ENCODE assay signal across 23 cellular contexts in the genomic region with DNA sequence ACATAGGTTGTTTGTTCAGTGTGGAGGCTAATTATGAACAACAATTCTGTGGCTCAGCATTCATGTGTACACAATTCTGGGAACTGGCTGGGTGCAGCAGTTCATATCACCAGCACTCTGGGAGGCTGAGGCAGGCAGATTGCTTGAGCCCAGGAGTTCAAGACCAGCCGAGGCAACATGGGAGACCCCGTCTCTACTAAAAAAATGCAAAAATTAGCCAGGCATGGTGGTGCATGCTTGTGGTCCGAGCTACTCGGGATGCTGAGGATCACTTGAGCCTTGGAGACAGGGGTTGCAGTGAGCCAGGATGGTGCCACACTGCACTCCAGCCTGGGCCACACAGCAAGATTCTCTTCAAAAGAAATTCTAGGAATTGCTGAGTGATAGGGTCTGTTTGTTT. TPM values are rescaled to one million over a fixed set of nuclear protein-coding genes. Genes with fewer than 3 reads are reported as not detected.
"Had no signal": no experiment of that assay in that cellular context is flagged by ENCODE, and none has a peak within 500 bp of the region (broad histone marks: within the 10 kb centered on the region; RNA-seq: fewer than 3 reads in every experiment).

No MANE protein-coding gene starts in this region.

- H3K4me3 ChIP-seq: breast epithelium, K562 had no signal

- H3K27ac ChIP-seq: breast epithelium had no signal

- H3K9me3 ChIP-seq: breast epithelium had no signal

- DNase-seq: activated CD4-positive, alpha-beta memory T cell treated with anti-CD3 and anti-CD28 coated beads for 36 hours; activated CD4-positive, alpha-beta T cell treated with anti-CD3 and anti-CD28 coated beads for 48 hours; activated CD4-positive, CD25-positive, alpha-beta regulatory T cell treated with anti-CD3 and anti-CD28 coated beads, Interleukin-2, amount 50 U/mL, for 72 hours; activated effector memory CD4-positive, alpha-beta T cell treated with Interleukin-2 at 50 U/mL for 16 hours; activated naive CD4-positive, alpha-beta T cell; activated T-cell treated with anti-CD3 and anti-CD28 coated beads, Interleukin-2, amount 50 U/mL, for 24 hours; aorta; caudate nucleus; Karpas-422; MM.1S; NCI-H1105; NCI-H1436; NCI-H1694 treated with DMSO at 0.1 percent for 48 hours; NCI-H2029 treated with DMSO at 0.1 percent for 48 hours; NCI-H510A treated with DMSO at 0.1 percent for 48 hours; NCI-H69; PC-3; SHP77 treated with DMSO at 0.1 percent for 48 hours had no signal

- FAIRE-seq: K562, RCC 7860 had no signal

- H3K4me1 ChIP-seq: breast epithelium had no signal

- H3K36me3 ChIP-seq: breast epithelium had no signal

RNA-seq across cellular contexts. Expression of a gene that starts 4.5 kb away (rescaled TPM):
- total RNA-seq: activated CD4-positive, alpha-beta memory T cell treated with anti-CD3 and anti-CD28 coated beads for 36 hours; activated CD8-positive, alpha-beta memory T cell treated with anti-CD3 and anti-CD28 coated beads for 36 hours; activated T-helper 1 cell treated with anti-CD3 and anti-CD28 coated beads, Interleukin-12 subunit alpha, Interleukin-12 subunit beta, Interleukin-2, Interleukin-4 antibody, amounts not matched to agents 30 ng/mL and 10 ng/mL and 1 ng/mL, durations not matched to agents 14 hours and 24 hours and 36 hours had no signal
